ENCODE assay signal across 1 cellular context in the genomic region with DNA sequence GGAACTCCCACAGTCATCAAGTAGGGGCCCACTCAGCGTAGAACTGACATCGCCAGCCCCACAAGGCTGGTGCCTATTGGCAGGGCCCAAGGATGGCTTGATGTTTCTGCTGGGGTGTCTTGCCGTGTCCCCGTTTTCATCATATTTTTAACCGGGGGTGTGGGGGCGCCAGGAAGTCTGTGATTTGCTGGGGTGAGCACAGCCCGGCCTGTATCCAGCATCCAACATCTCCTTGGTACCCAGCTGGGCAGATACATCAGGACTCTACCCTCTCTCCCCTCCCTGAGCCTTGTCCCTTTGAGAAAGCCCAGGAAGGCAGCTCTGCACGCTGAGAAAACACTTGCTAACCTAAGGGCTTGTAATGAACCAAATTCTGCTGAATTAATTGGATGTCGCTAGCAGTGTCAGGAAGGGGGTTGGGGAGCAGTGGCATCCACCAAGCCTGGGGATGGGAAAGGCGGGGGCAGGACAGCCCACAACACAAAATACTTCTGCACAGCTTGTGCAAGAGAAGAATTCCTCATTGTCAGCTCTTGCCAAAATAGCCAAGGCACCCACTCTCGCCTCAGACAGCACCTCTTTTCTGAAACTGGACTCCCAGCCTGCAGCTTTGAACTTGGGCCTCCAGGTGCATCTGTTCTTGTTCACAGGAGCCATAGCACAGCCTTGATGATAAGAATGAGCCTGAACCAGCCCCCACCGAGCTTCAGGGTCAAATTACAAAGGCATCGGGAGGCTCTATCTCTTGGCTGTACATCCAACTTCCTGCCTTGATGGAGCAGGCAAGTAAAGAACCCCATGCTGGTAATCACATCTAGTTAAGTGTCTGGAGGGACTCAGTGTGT.
A peak's percentile ranks its signal among the peaks of the same experiment; 100 is the strongest.
TF ChIP-seq lines count a peak whose summit lies in the region.

No MANE protein-coding gene starts in this region.

TF ChIP-seq in HEK293, 187 proteins besides CTCF, POLR2A, EP300 and RAD21 (continued from another document):
- TF ChIP-seq, protein P1, sequence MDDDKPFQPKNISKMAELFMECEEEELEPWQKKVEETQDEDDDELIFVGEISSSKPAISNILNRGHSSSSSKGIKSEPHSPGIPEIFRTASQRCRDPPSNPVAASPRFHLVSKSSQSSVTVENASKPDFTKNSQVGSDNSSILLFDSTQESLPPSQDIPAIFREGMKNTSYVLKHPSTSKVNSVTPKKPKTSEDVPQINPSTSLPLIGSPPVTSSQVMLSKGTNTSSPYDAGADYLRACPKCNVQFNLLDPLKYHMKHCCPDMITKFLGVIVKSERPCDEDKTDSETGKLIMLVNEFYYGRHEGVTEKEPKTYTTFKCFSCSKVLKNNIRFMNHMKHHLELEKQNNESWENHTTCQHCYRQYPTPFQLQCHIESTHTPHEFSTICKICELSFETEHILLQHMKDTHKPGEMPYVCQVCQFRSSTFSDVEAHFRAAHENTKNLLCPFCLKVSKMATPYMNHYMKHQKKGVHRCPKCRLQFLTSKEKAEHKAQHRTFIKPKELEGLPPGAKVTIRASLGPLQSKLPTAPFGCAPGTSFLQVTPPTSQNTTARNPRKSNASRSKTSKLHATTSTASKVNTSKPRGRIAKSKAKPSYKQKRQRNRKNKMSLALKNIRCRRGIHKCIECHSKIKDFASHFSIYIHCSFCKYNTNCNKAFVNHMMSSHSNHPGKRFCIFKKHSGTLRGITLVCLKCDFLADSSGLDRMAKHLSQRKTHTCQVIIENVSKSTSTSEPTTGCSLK (tag by site-specific recombination; IDR thresholded peaks at IDR 0.05), result no peak
- TF ChIP-seq ZNF138 (tag by site-specific recombination; IDR thresholded peaks at IDR 0.05; ENCODE audit: borderline replicate concordance), result no peak
- no peak for TF ChIP-seq ZNF398 (tag by site-specific recombination; IDR thresholded peaks at IDR 0.05)
- TF ChIP-seq, protein P2, sequence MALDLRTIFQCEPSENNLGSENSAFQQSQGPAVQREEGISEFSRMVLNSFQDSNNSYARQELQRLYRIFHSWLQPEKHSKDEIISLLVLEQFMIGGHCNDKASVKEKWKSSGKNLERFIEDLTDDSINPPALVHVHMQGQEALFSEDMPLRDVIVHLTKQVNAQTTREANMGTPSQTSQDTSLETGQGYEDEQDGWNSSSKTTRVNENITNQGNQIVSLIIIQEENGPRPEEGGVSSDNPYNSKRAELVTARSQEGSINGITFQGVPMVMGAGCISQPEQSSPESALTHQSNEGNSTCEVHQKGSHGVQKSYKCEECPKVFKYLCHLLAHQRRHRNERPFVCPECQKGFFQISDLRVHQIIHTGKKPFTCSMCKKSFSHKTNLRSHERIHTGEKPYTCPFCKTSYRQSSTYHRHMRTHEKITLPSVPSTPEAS (tag by site-specific recombination; IDR thresholded peaks at IDR 0.05), result no peak
- no peak for TF ChIP-seq ZNF76 (tag by site-specific recombination; IDR thresholded peaks at IDR 0.05; ENCODE audit: borderline replicate concordance, low read depth)
- TF ChIP-seq ZBTB10 (tag by site-specific recombination; IDR thresholded peaks at IDR 0.05), result no peak
- no peak for TF ChIP-seq ZNF555 (tag by site-specific recombination; conservative IDR thresholded peaks at IDR 0.05)
- no peak for TF ChIP-seq ZNF664 (tag by site-specific recombination; IDR thresholded peaks at IDR 0.05)
- TF ChIP-seq ZNF530 (tag by site-specific recombination; IDR thresholded peaks at IDR 0.05; ENCODE audit: low read depth), result no peak
- TF ChIP-seq ZNF366 (tag by site-specific recombination; conservative IDR thresholded peaks at IDR 0.05), result no peak
- no peak for TF ChIP-seq KLF16 (tag by site-specific recombination; IDR thresholded peaks at IDR 0.05)
- no peak for TF ChIP-seq ZBTB26 (tag by site-specific recombination; optimal IDR thresholded peaks at IDR 0.05)
- 0 out of 2 replicates have a peak, but pooled peaks have one; percentile 40 for TF ChIP-seq ZNF600 (tag by site-specific recombination; IDR thresholded peaks at IDR 0.05)
- no peak for TF ChIP-seq BCL11A (tag by site-specific recombination; IDR thresholded peaks at IDR 0.05; ENCODE audit: low read depth)
- TF ChIP-seq ZNF133 (tag by site-specific recombination; IDR thresholded peaks at IDR 0.05), result no peak
- no peak for TF ChIP-seq ZBTB20 (tag by site-specific recombination; IDR thresholded peaks at IDR 0.05)
- no peak for TF ChIP-seq ZNF341 (tag by site-specific recombination; IDR thresholded peaks at IDR 0.05; ENCODE audit: low read depth)
- TF ChIP-seq ZNF560 (tag by site-specific recombination; IDR thresholded peaks at IDR 0.05; ENCODE audit: borderline replicate concordance), result no peak
- TF ChIP-seq KLF1 (tag by site-specific recombination; IDR thresholded peaks at IDR 0.05), result no peak
- TF ChIP-seq ZNF692 (tag by site-specific recombination; IDR thresholded peaks at IDR 0.05), result no peak
- TF ChIP-seq ZIC2 (tag by site-specific recombination; IDR thresholded peaks at IDR 0.05), result peak; percentile 82
